Comparison of ENCODE assay signal across 22 cellular contexts in genomic region chr1:13864760-13865159, GRCh38.
"Had no signal": no experiment of that assay in that cellular context is flagged by ENCODE, and none has a peak within 500 bp of the region (broad histone marks: within the 10 kb centered on the region; RNA-seq: fewer than 3 reads in every experiment).

No MANE protein-coding gene starts in this region.

- H3K4me3 ChIP-seq: breast epithelium, lower lobe of right lung, mucosa of descending colon, tibial nerve had no signal

- ATAC-seq: activated CD8-positive, alpha-beta T cell treated with anti-CD3 and anti-CD28 coated beads for 36 hours; activated naive CD8-positive, alpha-beta T cell treated with anti-CD3 and anti-CD28 coated beads, Interleukin-2, amount 50 U/mL, for 24 hours; activated T-cell treated with anti-CD3 and anti-CD28 coated beads, Interleukin-2, amount 50 U/mL, for 4 hours; esophagus mucosa; left lobe of liver; mucosa of descending colon; natural killer cell treated with Interleukin-12 subunit alpha and Interleukin-12 subunit beta and Interleukin-15 and Interleukin-18, amount 100 ng/mL, for 72 hours; right cardiac atrium; stimulated activated memory B cell treated with anti-CD40 and anti-IgM and Interleukin-4, amounts not matched to agents 10 μg/mL and 1 μg/mL and 100 μg/mL, for 72 hours; stimulated activated naive CD8-positive, alpha-beta T cell treated with anti-CD3 and anti-CD28 coated beads, Interleukin-15, amount 100 ng/mL, for 72 hours had no signal

- H3K36me3 ChIP-seq: breast epithelium, lower lobe of right lung, tibial nerve had no signal

- H3K9me3 ChIP-seq: breast epithelium, lower lobe of right lung, mucosa of descending colon, tibial nerve had no signal

- H3K4me1 ChIP-seq: breast epithelium, lower lobe of right lung, tibial nerve had no signal

- H3K27me3 ChIP-seq: breast epithelium, tibial nerve had no signal

- DNase-seq: activated B cell treated with CpG ODN at 0.5 μM for 24 hours; activated CD4-positive, alpha-beta T cell treated with anti-CD3 and anti-CD28 coated beads, Interleukin-2, amount 50 U/mL, for 1 hour; activated CD8-positive, alpha-beta T cell treated with anti-CD3 and anti-CD28 coated beads for 36 hours; activated naive CD8-positive, alpha-beta T cell treated with anti-CD3 and anti-CD28 coated beads, Interleukin-2, amount 50 U/mL, for 24 hours; activated T-cell treated with anti-CD3 and anti-CD28 coated beads, Interleukin-2, amount 50 U/mL, for 4 hours; central memory CD4-positive, alpha-beta T cell; endodermal cell; kidney glomerular epithelial cell; lower lobe of right lung; mucosa of descending colon; posterior cingulate gyrus; stimulated activated CD4-positive, alpha-beta T cell treated with anti-CD3 and anti-CD28 coated beads, Interleukin-12 subunit alpha, Interleukin-12 subunit beta, amount 100 ng/mL, for 4 hours; stimulated activated CD4-positive, alpha-beta T cell treated with anti-CD3 and anti-CD28 coated beads, Interleukin-4, amount 100 ng/mL, for 24 hours; stimulated activated naive CD8-positive, alpha-beta T cell treated with anti-CD3 and anti-CD28 coated beads, Interleukin-15, amount 100 ng/mL, for 72 hours; T-helper 2 cell had no signal

- H3K27ac ChIP-seq: breast epithelium, lower lobe of right lung, tibial nerve had no signal
